ENCODE assay signal across 1 cellular context in the genomic region with DNA sequence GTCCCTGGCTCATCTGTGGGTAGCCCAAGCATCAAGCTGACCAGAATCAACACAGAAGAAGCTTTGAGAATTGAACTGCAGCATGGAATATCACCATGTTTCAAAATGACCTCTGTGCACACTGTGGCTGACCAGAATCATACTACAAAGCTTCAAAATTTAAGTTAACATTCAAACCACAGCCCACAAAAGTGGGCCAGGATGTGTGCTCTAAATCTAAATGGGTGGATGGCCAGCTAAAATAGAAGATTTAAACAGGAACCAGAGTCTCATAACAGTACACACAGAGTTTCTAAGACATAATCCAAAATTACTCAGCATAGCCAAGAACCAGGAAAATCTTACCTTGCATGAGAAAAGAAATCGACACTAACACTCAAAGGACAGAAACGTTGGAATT.
TF ChIP-seq lines count a peak whose summit lies in the region.

No MANE protein-coding gene starts in this region.

TF ChIP-seq in GM12878, 131 proteins besides CTCF, POLR2A, EP300 and RAD21 (continued from another document):
- TF ChIP-seq NKRF (conservative IDR thresholded peaks at IDR 0.05) (no peak), SRF (IDR thresholded peaks at IDR 0.05; ENCODE audit: low read depth in 2 of 2, low read length in 2 of 2) (no peak), RCOR1 (conservative IDR thresholded peaks at IDR 0.05; ENCODE audit: low read depth, low read length) (no peak), ZNF207 (IDR thresholded peaks at IDR 0.05; ENCODE audit: borderline replicate concordance) (no peak), ATF2 (IDR thresholded peaks at IDR 0.05; ENCODE audit: low read length) (peak; percentile 85), IKZF2 (IDR thresholded peaks at IDR 0.05) (no peak; a peak in 1 of 4 replicates), MTA3 (IDR thresholded peaks at IDR 0.05; ENCODE audit: borderline replicate concordance, low read length) (peak; percentile 61; the same call in 1 of the 2 replicates)
- TF ChIP-seq, protein P1, sequence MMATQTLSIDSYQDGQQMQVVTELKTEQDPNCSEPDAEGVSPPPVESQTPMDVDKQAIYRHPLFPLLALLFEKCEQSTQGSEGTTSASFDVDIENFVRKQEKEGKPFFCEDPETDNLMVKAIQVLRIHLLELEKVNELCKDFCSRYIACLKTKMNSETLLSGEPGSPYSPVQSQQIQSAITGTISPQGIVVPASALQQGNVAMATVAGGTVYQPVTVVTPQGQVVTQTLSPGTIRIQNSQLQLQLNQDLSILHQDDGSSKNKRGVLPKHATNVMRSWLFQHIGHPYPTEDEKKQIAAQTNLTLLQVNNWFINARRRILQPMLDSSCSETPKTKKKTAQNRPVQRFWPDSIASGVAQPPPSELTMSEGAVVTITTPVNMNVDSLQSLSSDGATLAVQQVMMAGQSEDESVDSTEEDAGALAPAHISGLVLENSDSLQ (IDR thresholded peaks at IDR 0.05), result no peak
TF ChIP-seq in GM12878: peak in this region for 20.
